9 cellular contexts compared by ENCODE assay signal in genomic region chr20:1265226-1265915, GRCh38. TPM values are rescaled to one million over a fixed set of nuclear protein-coding genes. Genes with fewer than 3 reads are reported as not detected.
DNase-seq lines count a peak whose midpoint lies in the region; ATAC-seq and TF ChIP-seq lines count a peak whose summit lies in the region.
"Had no signal": no experiment of that assay in that cellular context is flagged by ENCODE, and none has a peak within 500 bp of the region (broad histone marks: within the 10 kb centered on the region; RNA-seq: fewer than 3 reads in every experiment).

No MANE protein-coding gene starts in this region.

- H3K9me3 ChIP-seq in iPS-18c (ENCODE audit: control insufficient read depth, insufficient read depth, low read length) (no peaks in the 10 kb centered on the region), suprapubic skin (no peaks in the 10 kb centered on the region)

- H3K27ac Mint-ChIP-seq in activated CD8-positive, alpha-beta memory T cell treated with anti-CD3 and anti-CD28 coated beads, Interleukin-2, amount 10 ng/mL, durations not matched to agents 7 days and 5 days, result peak overlapping the region; percentile 81
- peak overlapping the region; percentile 13 for H3K27ac Mint-ChIP-seq in activated T-helper 17 cell treated with anti-CD3 and anti-CD28 coated beads, Interleukin-2, amount 50 U/mL, for 72 hours
- H3K27ac Mint-ChIP-seq: CD14-positive monocyte had no signal

- H3K36me3 Mint-ChIP-seq in activated CD8-positive, alpha-beta memory T cell treated with anti-CD3 and anti-CD28 coated beads, Interleukin-2, amount 10 ng/mL, durations not matched to agents 7 days and 5 days, result peaks cover 6% of the 10 kb centered on the region
- no peaks in the 10 kb centered on the region for H3K36me3 Mint-ChIP-seq in activated T-helper 17 cell treated with anti-CD3 and anti-CD28 coated beads, Interleukin-2, amount 50 U/mL, for 72 hours (ENCODE audit: low read depth)

- TF ChIP-seq EP300 in suprapubic skin (IDR thresholded peaks at IDR 0.05), result no peak

- CTCF ChIA-PET in activated CD8-positive, alpha-beta memory T cell treated with anti-CD3 and anti-CD28 coated beads, Interleukin-2, amount 10 ng/mL, durations not matched to agents 7 days and 5 days (lab: Charles Lee), result interaction anchor here (0.6 to 1.4 kb wide), 4 partner anchors 12 to 239 kb away, joined by 3 to 5 read pairs (median 4); partner anchors contain the start of gene NSFL1C

- peaks cover 18% of the 10 kb centered on the region for H3K4me1 ChIP-seq in suprapubic skin

- H3K27me3 Mint-ChIP-seq in activated CD8-positive, alpha-beta memory T cell treated with anti-CD3 and anti-CD28 coated beads, Interleukin-2, amount 10 ng/mL, durations not matched to agents 7 days and 5 days, result peaks cover 4% of the 10 kb centered on the region
- peaks cover 3% of the 10 kb centered on the region for H3K27me3 Mint-ChIP-seq in activated T-helper 17 cell treated with anti-CD3 and anti-CD28 coated beads, Interleukin-2, amount 50 U/mL, for 72 hours

- no peaks in the 10 kb centered on the region for H3K27me3 ChIP-seq in suprapubic skin

- H3K4me1 Mint-ChIP-seq in activated CD8-positive, alpha-beta memory T cell treated with anti-CD3 and anti-CD28 coated beads, Interleukin-2, amount 10 ng/mL, durations not matched to agents 7 days and 5 days, result peaks cover 21% of the 10 kb centered on the region
- peaks cover 20% of the 10 kb centered on the region for H3K4me1 Mint-ChIP-seq in activated T-helper 17 cell treated with anti-CD3 and anti-CD28 coated beads, Interleukin-2, amount 50 U/mL, for 72 hours

- no peak for TF ChIP-seq CTCF in suprapubic skin (IDR thresholded peaks at IDR 0.05)

- H3K4me3 Mint-ChIP-seq in activated CD8-positive, alpha-beta memory T cell treated with anti-CD3 and anti-CD28 coated beads, Interleukin-2, amount 10 ng/mL, durations not matched to agents 7 days and 5 days, result peak overlapping the region; percentile 80
- H3K4me3 Mint-ChIP-seq in activated T-helper 17 cell treated with anti-CD3 and anti-CD28 coated beads, Interleukin-2, amount 50 U/mL, for 72 hours, result peak overlapping the region; percentile 85

- no peak for TF ChIP-seq POLR2A in suprapubic skin (IDR thresholded peaks at IDR 0.05)

- no peaks in the 10 kb centered on the region for H3K36me3 ChIP-seq in suprapubic skin

- H3K9me3 Mint-ChIP-seq in activated CD8-positive, alpha-beta memory T cell treated with anti-CD3 and anti-CD28 coated beads, Interleukin-2, amount 10 ng/mL, durations not matched to agents 7 days and 5 days (ENCODE audit: low read depth), result peaks cover 7% of the 10 kb centered on the region
- H3K9me3 Mint-ChIP-seq in activated T-helper 17 cell treated with anti-CD3 and anti-CD28 coated beads, Interleukin-2, amount 50 U/mL, for 72 hours, result no peaks in the 10 kb centered on the region

- H3K4me3 ChIP-seq in iPS-18c (ENCODE audit: insufficient read depth, low read depth, low read length) (peak overlapping the region; percentile 64), suprapubic skin (peak overlapping the region; percentile 92)

- no peak overlapping the region for H3K27ac ChIP-seq in suprapubic skin

- peak; percentile 34 for DNase-seq in activated CD8-positive, alpha-beta memory T cell treated with anti-CD3 and anti-CD28 coated beads, Interleukin-2, amount 10 ng/mL, durations not matched to agents 7 days and 5 days
- DNase-seq in activated CD8-positive, alpha-beta memory T cell treated with anti-CD3 and anti-CD28 coated beads, Interleukin-2, amount 50 U/mL, for 48 hours, result no peak
- DNase-seq in suprapubic skin (ENCODE audit: low spot score in 2 of 2) (no peak), UCSD-AML1 (lab: John Stamatoyannopoulos, UW; ENCODE audit: unreplicated experiment) (no peak), retina (no peak), NCI-H2029 treated with DMSO at 0.1 percent for 48 hours (lab: John Stamatoyannopoulos, UW) (no peak)

- 87% methylated on average over 4 of the region's 4 CpGs for WGBS in suprapubic skin

- ATAC-seq in activated CD8-positive, alpha-beta memory T cell treated with anti-CD3 and anti-CD28 coated beads, Interleukin-2, amount 10 ng/mL, durations not matched to agents 7 days and 5 days, result no peak
- no peak for ATAC-seq in activated T-helper 17 cell treated with anti-CD3 and anti-CD28 coated beads, Interleukin-2, amount 50 U/mL, for 72 hours (replicated peaks)

RNA-seq across cellular contexts. Expression of gene SNPH, which starts 0.7 kb away (rescaled TPM):
- 1 to 10 TPM; 3.6 to 4.2 TPM for total RNA-seq in activated CD8-positive, alpha-beta memory T cell treated with anti-CD3 and anti-CD28 coated beads, Interleukin-2, amount 10 ng/mL, durations not matched to agents 7 days and 5 days
- total RNA-seq in activated T-helper 17 cell treated with anti-CD3 and anti-CD28 coated beads, Interleukin-2, amount 50 U/mL, for 72 hours, result 1 to 10 TPM in 1 of 2 donors, under 1 TPM in 1; 0.90 to 1.7 TPM
- total RNA-seq in suprapubic skin, result 1 to 10 TPM in 3 of 4 donors, under 1 TPM in 1; 0.89 to 3.8 (median 2.5) TPM

RNA-seq across cellular contexts. Expression of gene RAD21L1, which starts 39.5 kb away (rescaled TPM):
- under 1 TPM in 1 of 2 experiments, not detected in 1; 0.67 TPM for total RNA-seq in activated CD8-positive, alpha-beta memory T cell treated with anti-CD3 and anti-CD28 coated beads, Interleukin-2, amount 10 ng/mL, durations not matched to agents 7 days and 5 days
- not detected for total RNA-seq in activated T-helper 17 cell treated with anti-CD3 and anti-CD28 coated beads, Interleukin-2, amount 50 U/mL, for 72 hours
- under 1 TPM in 1 of 4 donors, not detected in 3; 0.34 TPM for total RNA-seq in suprapubic skin
